In the genomic region with DNA sequence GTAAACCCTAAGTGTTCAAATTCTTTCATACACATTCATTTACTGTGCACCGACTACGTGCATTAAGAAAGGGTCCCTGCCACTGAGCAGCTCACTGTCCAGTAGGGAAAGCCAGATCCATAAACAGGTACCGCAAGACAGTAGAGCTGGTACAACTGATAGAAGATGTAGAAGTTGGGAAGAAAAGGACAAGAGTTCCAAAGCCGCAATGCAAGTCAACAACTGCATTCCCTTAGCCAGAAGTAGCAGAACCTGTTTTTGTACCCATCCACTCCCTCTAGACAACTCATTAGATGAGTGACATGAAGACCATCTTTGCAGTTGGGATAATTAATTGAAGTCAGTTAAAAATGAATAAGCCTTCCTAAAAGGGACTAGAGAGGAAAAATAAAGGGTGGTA, we compare ENCODE assay signal across 8 cellular contexts. TPM values are rescaled to one million over a fixed set of nuclear protein-coding genes. Genes with fewer than 3 reads are reported as not detected.
A peak's percentile ranks its signal among the peaks of the same experiment; 100 is the strongest.
DNase-seq lines count a peak whose midpoint lies in the region; ATAC-seq, FAIRE-seq and TF ChIP-seq lines count a peak whose summit lies in the region.

No MANE protein-coding gene starts in this region.

- no peak for TF ChIP-seq EP300 in GM12878 (IDR thresholded peaks at IDR 0.05; ENCODE audit: borderline replicate concordance in 1 of 2, control insufficient read depth in 1 of 2, low read depth in 2 of 2, low read length in 2 of 2)

- peaks cover 29 to 53% (median 41%) of the 10 kb centered on the region in 10 experiments for H3K4me1 ChIP-seq in BLaER1 treated with 17β-estradiol and CSF1 and Interleukin-3, amounts not matched to agents 10 nM and 100 nM
- H3K4me1 ChIP-seq in GM12878 (ENCODE audit: control insufficient read depth, insufficient read depth, low read length): peaks cover 21% of the 10 kb centered on the region

- peak overlapping the region; percentile 94 for H3K27ac Mint-ChIP-seq in mesothelial cell of epicardium

- H3K36me3 ChIP-seq in BLaER1 treated with 17β-estradiol and CSF1 and Interleukin-3, amounts not matched to agents 10 nM and 100 nM: peaks cover 0 to 27% (median 11%) of the 10 kb centered on the region in 11 experiments; a peak in 16 of 22 replicates
- H3K36me3 ChIP-seq in GM12878 (ENCODE audit: control insufficient read depth in 2 of 2, insufficient read depth in 2 of 2, low read length in 1 of 2): peaks cover 0 to 5% of the 10 kb centered on the region in 2 experiments; a peak in 1 of 4 replicates

- H3K4me2 ChIP-seq in BLaER1 treated with 17β-estradiol and CSF1 and Interleukin-3, amounts not matched to agents 10 nM and 100 nM: peak overlapping the region; percentile 82 to 98 (median 90)
- peak overlapping the region; percentile 93 for H3K4me2 ChIP-seq in GM12878 (ENCODE audit: control insufficient read depth, insufficient read depth)

- H3K9me3 ChIP-seq in BLaER1 treated with 17β-estradiol and CSF1 and Interleukin-3, amounts not matched to agents 10 nM and 100 nM (replicated peaks in 1 of 11): no peaks in the 10 kb centered on the region
- no peaks in the 10 kb centered on the region for H3K9me3 ChIP-seq in GM12878 (replicated peaks; ENCODE audit: control insufficient read depth, insufficient read depth, low read length)

- H2AFZ ChIP-seq in GM12878 (ENCODE audit: control insufficient read depth, low read depth, low read length): peak overlapping the region; percentile 10; the same call in 1 of the 2 replicates

- ATAC-seq in GM12878 (no peak), HG03280 (IDR thresholded peaks at IDR 0.05; ENCODE audit: unreplicated experiment) (no peak), HG02973 (IDR thresholded peaks at IDR 0.05; ENCODE audit: unreplicated experiment) (no peak)

- no peak for DNase-seq in HL-60 (ENCODE audit: low read depth in 1 of 2, low spot score in 1 of 2)
- DNase-seq in GM12878 (ENCODE audit: low read depth, low spot score): no peak
- no peak for DNase-seq in mesothelial cell of epicardium (ENCODE audit: low spot score in 2 of 2, unreplicated experiment in 2 of 2)
- DNase-seq in NCI-H82 (lab: John Stamatoyannopoulos, UW): no peak
- DNase-seq in putamen (ENCODE audit: low spot score): no peak

- H3K9ac ChIP-seq in BLaER1 treated with 17β-estradiol and CSF1 and Interleukin-3, amounts not matched to agents 10 nM and 100 nM: peak overlapping the region; percentile 87 to 98 (median 94)
- peak overlapping the region; percentile 99 for H3K9ac ChIP-seq in GM12878 (ENCODE audit: control insufficient read depth, insufficient read depth, low read length)

- CTCF ChIA-PET in GM12878 (lab: Yijun Ruan, JAX): interaction anchor here (0.8 to 2.7 kb wide), 4 partner anchors 14 to 53 kb away, joined by 3 to 18 read pairs (median 6); partner anchors contain the start of genes ASB8 and PFKM

- H3K36me3 Mint-ChIP-seq in mesothelial cell of epicardium: no peaks in the 10 kb centered on the region

- SMC1A ChIA-PET in GM12878 (lab: Charles Lee; ENCODE audit: uncharacterized antibody, unreplicated experiment): interaction anchor here (0.6 to 4.5 kb wide), 9 partner anchors 12 to 954 kb away, joined by 3 to 17 read pairs (median 4); partner anchors contain the start of gene PFKM

- peaks cover 67% of the 10 kb centered on the region for H3K79me2 ChIP-seq in GM12878 (ENCODE audit: control insufficient read depth, insufficient read depth, low read length)

- H3K27ac ChIP-seq in BLaER1 treated with 17β-estradiol and CSF1 and Interleukin-3, amounts not matched to agents 10 nM and 100 nM: peak overlapping the region in 6 of 11 experiments; percentile 94 to 99 (median 98); a peak in 8 of 22 replicates
- H3K27ac ChIP-seq in HL-60 (replicated peaks): peak overlapping the region; percentile 96
- peak overlapping the region; percentile 99 for H3K27ac ChIP-seq in GM12878 (ENCODE audit: control insufficient read depth, insufficient read depth)

- no peak for TF ChIP-seq POLR2A in GM12878 (IDR thresholded peaks at IDR 0.05; ENCODE audit: low read depth, low read length)

- no peak for TF ChIP-seq RAD21 in GM12878 (IDR thresholded peaks at IDR 0.05; ENCODE audit: insufficient read depth, low read depth, low read length)

- no peaks in the 10 kb centered on the region for H3K9me3 Mint-ChIP-seq in mesothelial cell of epicardium

- intact Hi-C loops in GM12878 (cut with micrococcal nuclease; ENCODE audit: unreplicated experiment): no loop called here

- FAIRE-seq in GM12878 (lab: Jason Lieb, UNC): peak; percentile 27

- WGBS in GM12878 (ENCODE audit: insufficient coverage, insufficient replicate concordance, low lambda C conversion rate, missing lambda C conversion rate): 16% methylated on average over 4 of the region's 4 CpGs

- POLR2A ChIA-PET in GM12878 (lab: Charles Lee): interaction anchor here (0.6 to 1.4 kb wide), 4 partner anchors 15 to 143 kb away, joined by 3 to 10 read pairs (median 4); partner anchors contain the start of genes ASB8 and PFKM

- no TSS peak for BruUV-seq in GM12878 (replicated peaks; lab: Mats Ljungman, UMichigan)

- TF ChIP-seq CTCF in HL-60 (IDR thresholded peaks at IDR 0.05; ENCODE audit: insufficient read depth, low read length): no peak
- TF ChIP-seq CTCF in GM12878 (IDR thresholded peaks at IDR 0.05 in 2 of 3, conservative IDR thresholded peaks at IDR 0.05 in 1 of 3; ENCODE audit: control insufficient read depth in 2 of 3, extremely low read depth in 1 of 3, insufficient read depth in 1 of 3, low read depth in 3 of 3, low read length in 3 of 3): no peak
- no peak for TF ChIP-seq CTCF in mesothelial cell of epicardium (IDR thresholded peaks at IDR 0.05; ENCODE audit: unreplicated experiment)

- peak overlapping the region; percentile 83 for H3K4me3 Mint-ChIP-seq in mesothelial cell of epicardium

- H3K27me3 ChIP-seq in BLaER1 treated with 17β-estradiol and CSF1 and Interleukin-3, amounts not matched to agents 10 nM and 100 nM: no peaks in the 10 kb centered on the region
- no peaks in the 10 kb centered on the region for H3K27me3 ChIP-seq in HL-60 (ENCODE audit: insufficient read depth, poor library complexity, severe bottlenecking)
- no peaks in the 10 kb centered on the region for H3K27me3 ChIP-seq in GM12878 (replicated peaks in 1 of 2; ENCODE audit: control insufficient read depth in 2 of 2, insufficient read depth in 2 of 2, low read length in 1 of 2)

- H3K27me3 Mint-ChIP-seq in mesothelial cell of epicardium (ENCODE audit: low read depth): peaks cover 4% of the 10 kb centered on the region

- H4K20me1 ChIP-seq in BLaER1 treated with 17β-estradiol and CSF1 and Interleukin-3, amounts not matched to agents 10 nM and 100 nM: peaks cover 0 to 25% (median 0%) of the 10 kb centered on the region in 11 experiments; a peak in 3 of 22 replicates
- no peaks in the 10 kb centered on the region for H4K20me1 ChIP-seq in GM12878 (ENCODE audit: control insufficient read depth, insufficient read depth)

- H3K4me1 Mint-ChIP-seq in mesothelial cell of epicardium: peaks cover 28% of the 10 kb centered on the region

- RAD21 ChIA-PET in GM12878 (lab: Charles Lee; ENCODE audit: unreplicated experiment): interaction anchor here (0.8 to 2.1 kb wide), 5 partner anchors 14 to 94 kb away, joined by 3 to 13 read pairs (median 5); partner anchors contain the start of genes ASB8 and PFKM

- in situ Hi-C loops in GM12878 (cut with MboI): no loop called here

- peak overlapping the region; percentile 71 to 96 (median 89) for H3K4me3 ChIP-seq in BLaER1 treated with 17β-estradiol and CSF1 and Interleukin-3, amounts not matched to agents 10 nM and 100 nM
- peak overlapping the region; percentile 91 for H3K4me3 ChIP-seq in HL-60 (replicated peaks; ENCODE audit: insufficient read depth, low read length)
- peak overlapping the region; percentile 97 for H3K4me3 ChIP-seq in GM12878

RNA-seq across cellular contexts. Expression of gene SENP1, which starts 1.3 kb away (rescaled TPM):
- 79.4 and 95.8 TPM in 2 replicates for total RNA-seq in GM12878 (2013; cell fraction: nucleolus; rRNA removed)
- total RNA-seq in GM12878 (2014; rRNA removed) (30.0 and 35.9 TPM in 2 replicates), GM12878 (2014; rRNA removed; fragmentation: Illumina TruSeq; extraction: Trizol) (36.1 and 41.1 TPM in 2 replicates), GM12878 (2021) (28.2 and 29.4 TPM in 2 replicates), mesothelial cell of epicardium (27.1 to 31.1 TPM (median 27.6 TPM) in 3 replicates)
- 5.3 TPM for polyA plus RNA-seq in GM12878 (2011; ENCODE audit: low read depth)
- polyA plus RNA-seq in GM12878 (2011; rRNA removed) (52.4 and 54.4 TPM in 2 replicates), GM12878 (2014; fragmentation: Illumina TruSeq; extraction: Trizol) (34.8 and 39.8 TPM in 2 replicates), GM12878 (2014; fragmentation: Nextera tagmentation; extraction: Ambion mirVana) (10 to 100 TPM in 1 of 2 experiments, 1 to 10 TPM in 1; 8.1 to 12.5 TPM), GM12878 (2014; rRNA removed) (17.3 and 21.2 TPM in 2 replicates), GM12878 (2016; fragmentation: Nextera tagmentation; extraction: Ambion mirVana) (10 to 100 TPM; 21.4 to 23.9 TPM)
- 20.8 and 25.5 TPM in 2 replicates for polyA plus RNA-seq in GM12878 (2011; cell fraction: cytosol; rRNA removed)
- 17.9 and 23.1 TPM in 2 replicates for polyA plus RNA-seq in GM12878 (2011; cell fraction: nucleus; rRNA removed)
- 9.5 and 9.9 TPM in 2 replicates for polyA plus RNA-seq in GM12878 (2012)
- polyA minus RNA-seq in GM12878 (2011; rRNA and poly(A)+ RNA removed): 48.7 and 65.6 TPM in 2 replicates
- polyA minus RNA-seq in GM12878 (2011; cell fraction: cytosol; rRNA and poly(A)+ RNA removed): 14.8 and 20.3 TPM in 2 replicates
- 26.7 and 42.0 TPM in 2 replicates for polyA minus RNA-seq in GM12878 (2011; cell fraction: nucleus; rRNA and poly(A)+ RNA removed)

RNA-seq across cellular contexts. Expression of gene PFKM, which starts 14.6 kb away (rescaled TPM):
- total RNA-seq in GM12878 (2013; cell fraction: nucleolus; rRNA removed): 107 and 125 TPM in 2 replicates
- total RNA-seq in GM12878 (2014; rRNA removed): 59.6 and 62.8 TPM in 2 replicates
- 55.4 and 56.6 TPM in 2 replicates for total RNA-seq in GM12878 (2014; rRNA removed; fragmentation: Illumina TruSeq; extraction: Trizol)
- total RNA-seq in GM12878 (2021): 77.5 and 80.0 TPM in 2 replicates
- 56.2 TPM for polyA plus RNA-seq in GM12878 (2011; ENCODE audit: low read depth)
- 52.7 and 65.0 TPM in 2 replicates for polyA plus RNA-seq in GM12878 (2011; rRNA removed)
- 53.4 and 56.3 TPM in 2 replicates for polyA plus RNA-seq in GM12878 (2011; cell fraction: cytosol; rRNA removed)
- 137 and 152 TPM in 2 replicates for polyA plus RNA-seq in GM12878 (2011; cell fraction: nucleus; rRNA removed)
- polyA plus RNA-seq in GM12878 (2012): 58.5 and 59.1 TPM in 2 replicates
- 54.1 and 57.9 TPM in 2 replicates for polyA plus RNA-seq in GM12878 (2014; fragmentation: Illumina TruSeq; extraction: Trizol)
- 10 to 100 TPM; 27.6 to 39.0 TPM for polyA plus RNA-seq in GM12878 (2014; fragmentation: Nextera tagmentation; extraction: Ambion mirVana)
- polyA plus RNA-seq in GM12878 (2014; rRNA removed): 55.3 and 58.6 TPM in 2 replicates
- 10 to 100 TPM; 54.5 to 56.2 TPM for polyA plus RNA-seq in GM12878 (2016; fragmentation: Nextera tagmentation; extraction: Ambion mirVana)
- 74.3 and 86.8 TPM in 2 replicates for polyA minus RNA-seq in GM12878 (2011; rRNA and poly(A)+ RNA removed)
- 20.0 and 20.2 TPM in 2 replicates for polyA minus RNA-seq in GM12878 (2011; cell fraction: cytosol; rRNA and poly(A)+ RNA removed)
- polyA minus RNA-seq in GM12878 (2011; cell fraction: nucleus; rRNA and poly(A)+ RNA removed): 44.1 and 51.7 TPM in 2 replicates
- 118 to 120 TPM (median 119 TPM) in 3 replicates for total RNA-seq in mesothelial cell of epicardium

RNA-seq across cellular contexts. Expression of gene ASB8, which starts 52.8 kb away (rescaled TPM):
- 40.2 and 42.5 TPM in 2 replicates for total RNA-seq in GM12878 (2013; cell fraction: nucleolus; rRNA removed)
- total RNA-seq in GM12878 (2014; rRNA removed): 28.8 and 38.5 TPM in 2 replicates
- total RNA-seq in GM12878 (2014; rRNA removed; fragmentation: Illumina TruSeq; extraction: Trizol): 22.8 and 23.7 TPM in 2 replicates
- total RNA-seq in GM12878 (2021): 28.7 and 29.3 TPM in 2 replicates
- polyA plus RNA-seq in GM12878 (2011; ENCODE audit: low read depth): 24.7 TPM
- polyA plus RNA-seq in GM12878 (2011; rRNA removed): 45.5 and 48.0 TPM in 2 replicates
- 39.1 and 42.8 TPM in 2 replicates for polyA plus RNA-seq in GM12878 (2011; cell fraction: cytosol; rRNA removed)
- 15.0 and 16.0 TPM in 2 replicates for polyA plus RNA-seq in GM12878 (2011; cell fraction: nucleus; rRNA removed)
- 24.1 and 25.9 TPM in 2 replicates for polyA plus RNA-seq in GM12878 (2012)
- 28.1 and 29.2 TPM in 2 replicates for polyA plus RNA-seq in GM12878 (2014; fragmentation: Illumina TruSeq; extraction: Trizol)
- 10 to 100 TPM; 28.3 to 30.3 TPM for polyA plus RNA-seq in GM12878 (2014; fragmentation: Nextera tagmentation; extraction: Ambion mirVana)
- 21.2 and 25.1 TPM in 2 replicates for polyA plus RNA-seq in GM12878 (2014; rRNA removed)
- polyA plus RNA-seq in GM12878 (2016; fragmentation: Nextera tagmentation; extraction: Ambion mirVana): 10 to 100 TPM; 30.2 to 32.4 TPM
- 31.9 and 38.9 TPM in 2 replicates for polyA minus RNA-seq in GM12878 (2011; rRNA and poly(A)+ RNA removed)
- polyA minus RNA-seq in GM12878 (2011; cell fraction: cytosol; rRNA and poly(A)+ RNA removed): 16.3 and 22.4 TPM in 2 replicates
- 14.0 and 21.0 TPM in 2 replicates for polyA minus RNA-seq in GM12878 (2011; cell fraction: nucleus; rRNA and poly(A)+ RNA removed)
- 21.0 to 24.8 TPM (median 24.0 TPM) in 3 replicates for total RNA-seq in mesothelial cell of epicardium
